ENCODE assay signal across 34 cellular contexts in the genomic region with DNA sequence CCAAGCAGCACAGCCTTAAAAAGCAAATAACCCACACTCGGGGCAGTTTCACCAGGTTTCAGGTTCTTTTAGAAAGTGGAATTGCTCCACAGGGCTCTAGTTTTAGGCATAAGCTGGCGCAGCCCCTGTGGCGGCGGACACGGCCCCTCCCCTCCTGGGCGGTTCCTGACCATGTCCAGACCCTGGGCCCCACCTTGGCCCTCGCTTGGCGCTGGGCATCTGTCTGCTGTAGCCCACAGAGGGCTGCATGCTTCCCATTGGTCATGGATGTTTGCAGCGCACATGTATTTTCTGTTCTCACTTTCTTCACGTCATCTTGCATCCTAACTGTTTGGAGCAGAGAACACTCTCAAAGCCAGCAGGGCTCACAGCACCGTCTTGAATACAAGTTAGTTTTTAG.
"Had no signal": no experiment of that assay in that cellular context is flagged by ENCODE, and none has a peak within 500 bp of the region (broad histone marks: within the 10 kb centered on the region; RNA-seq: fewer than 3 reads in every experiment).

No MANE protein-coding gene starts in this region.

- DNase-seq: activated CD4-positive, alpha-beta T cell treated with anti-CD3 and anti-CD28 coated beads for 1 hour; activated CD4-positive, alpha-beta T cell treated with anti-CD3 and anti-CD28 coated beads for 48 hours; activated CD4-positive, alpha-beta T cell treated with anti-CD3 and anti-CD28 coated beads, Interleukin-2, amount 50 U/mL, for 4 hours; activated CD4-positive, CD25-positive, alpha-beta regulatory T cell; activated CD8-positive, alpha-beta T cell treated with anti-CD3 and anti-CD28 coated beads for 36 hours; activated gamma-delta T cell treated with Interleukin-2 at 50 U/mL for 16 hours; activated naive CD4-positive, alpha-beta T cell treated with anti-CD3 and anti-CD28 coated beads for 36 hours; activated T-cell treated with anti-CD3 and anti-CD28 coated beads, Interleukin-2, amount 50 U/mL, for 1 hour; body of pancreas; Karpas-422; KBM-7; NCI-H1105; NCI-H1436; NCI-H1694; NCI-H1930; NCI-H2081 treated with DMSO at 0.1 percent for 48 hours; NCI-H226; NCI-H524 treated with DMSO at 0.1 percent for 48 hours; NCI-H748 treated with DMSO at 0.1 percent for 48 hours; NK-92 treated with Interleukin-12 subunit alpha and Interleukin-12 subunit beta, amount 100 ng/mL, for 24 hours; PC-3; RPMI8226; SHP77 treated with DMSO at 0.1 percent for 48 hours; SW 1271; T-helper 1 cell; T-helper 2 cell; T-helper 9 cell had no signal

- FAIRE-seq: astrocyte had no signal

- H3K27me3 ChIP-seq: adrenal gland, body of pancreas, Peyer's patch, SJSA1 had no signal

- ATAC-seq: activated CD8-positive, alpha-beta T cell treated with anti-CD3 and anti-CD28 coated beads for 36 hours; activated naive CD4-positive, alpha-beta T cell treated with anti-CD3 and anti-CD28 coated beads, Interleukin-2, amount 50 U/mL, for 72 hours; body of pancreas; PC-3 had no signal

- H3K4me3 ChIP-seq: adrenal gland, body of pancreas, breast epithelium, Peyer's patch, SJSA1 had no signal

- H3K4me1 ChIP-seq: adrenal gland, body of pancreas, breast epithelium, Peyer's patch, SJSA1 had no signal

- H3K9me3 ChIP-seq: adrenal gland, body of pancreas, Peyer's patch had no signal

- H3K27ac ChIP-seq: adrenal gland, body of pancreas, breast epithelium, Peyer's patch, SJSA1, VCaP had no signal

- H3K36me3 ChIP-seq: adrenal gland, breast epithelium, Peyer's patch, SJSA1 had no signal
